In genomic region chr6:37222125-37222967, GRCh38 we compare ENCODE assay signal across 8 cellular contexts. TPM values are rescaled to one million over a fixed set of nuclear protein-coding genes. Genes with fewer than 3 reads are reported as not detected.
DNase-seq lines count a peak whose midpoint lies in the region; ATAC-seq, FAIRE-seq and TF ChIP-seq lines count a peak whose summit lies in the region.

No MANE protein-coding gene starts in this region.

- TF ChIP-seq CTCF in fibroblast of villous mesenchyme (IDR thresholded peaks at IDR 0.05; ENCODE audit: insufficient read depth, low read depth, low read length) (peak; percentile 4), nephron progenitor cell (IDR thresholded peaks at IDR 0.05) (no peak)

- no peaks in the 10 kb centered on the region for H3K9me3 Mint-ChIP-seq in activated T-helper 17 cell treated with anti-CD3 and anti-CD28 coated beads, Interleukin-2, amount 50 U/mL, for 72 hours
- H3K9me3 Mint-ChIP-seq in nephron progenitor cell = peaks cover 4% of the 10 kb centered on the region

- peak overlapping the region; percentile 70 for H3K4me3 Mint-ChIP-seq in activated T-helper 17 cell treated with anti-CD3 and anti-CD28 coated beads, Interleukin-2, amount 50 U/mL, for 72 hours
- peak overlapping the region; percentile 90 for H3K4me3 Mint-ChIP-seq in nephron progenitor cell

- no peaks in the 10 kb centered on the region for H3K4me1 Mint-ChIP-seq in activated T-helper 17 cell treated with anti-CD3 and anti-CD28 coated beads, Interleukin-2, amount 50 U/mL, for 72 hours
- H3K4me1 Mint-ChIP-seq in nephron progenitor cell = peaks cover 22% of the 10 kb centered on the region

- peak; percentile 42 for FAIRE-seq in RCC 7860 (lab: Jason Lieb, UNC)

- in situ Hi-C loops in KBM-7 (cut with MboI; ENCODE audit: low pct_unique_long_range_greater_than_20kb, low sequenced_read_pairs) = loop anchor here (25.0 kb wide), 1 partner anchor 460 kb away; no protein-coding TSS in a partner anchor

- H3K36me3 Mint-ChIP-seq in activated T-helper 17 cell treated with anti-CD3 and anti-CD28 coated beads, Interleukin-2, amount 50 U/mL, for 72 hours (ENCODE audit: low read depth) = no peaks in the 10 kb centered on the region
- H3K36me3 Mint-ChIP-seq in nephron progenitor cell (ENCODE audit: low read depth) = no peaks in the 10 kb centered on the region

- ATAC-seq in GM21786 (IDR thresholded peaks at IDR 0.05; ENCODE audit: unreplicated experiment) = peak; percentile 91
- peak; percentile 98 for ATAC-seq in activated T-helper 17 cell treated with anti-CD3 and anti-CD28 coated beads, Interleukin-2, amount 50 U/mL, for 72 hours (replicated peaks)

- no peaks in the 10 kb centered on the region for H3K27me3 Mint-ChIP-seq in activated T-helper 17 cell treated with anti-CD3 and anti-CD28 coated beads, Interleukin-2, amount 50 U/mL, for 72 hours
- H3K27me3 Mint-ChIP-seq in nephron progenitor cell (ENCODE audit: low read depth, poor library complexity) = peaks cover 7% of the 10 kb centered on the region

- DNase-seq in DMS79 treated with DMSO at 0.1 percent for 48 hours (lab: John Stamatoyannopoulos, UW) = peak; percentile 94
- DNase-seq in KBM-7 = peak; percentile 94
- peak; percentile 50 for DNase-seq in RCC 7860 (ENCODE audit: low spot score)
- DNase-seq in fibroblast of villous mesenchyme (ENCODE audit: low read depth) = peak; percentile 89
- peak; percentile 88 for DNase-seq in nephron progenitor cell
- peak in 32 of 49 donors; percentile 6 to 55 (median 26) for DNase-seq in substantia nigra (lab: John Stamatoyannopoulos, UW)

- H3K27ac ChIP-seq in substantia nigra (ENCODE audit: low read depth, low read length, poor library complexity, severe bottlenecking) = no peak overlapping the region

- H3K4me3 ChIP-seq in fibroblast of villous mesenchyme (ENCODE audit: low read depth, low read length) = peak overlapping the region; percentile 73

- H3K27ac Mint-ChIP-seq in activated T-helper 17 cell treated with anti-CD3 and anti-CD28 coated beads, Interleukin-2, amount 50 U/mL, for 72 hours = no peak overlapping the region
- H3K27ac Mint-ChIP-seq in nephron progenitor cell = peak overlapping the region; percentile 85

RNA-seq across cellular contexts. Expression of gene TBC1D22B, which starts 35.2 kb away (rescaled TPM):
- 10 to 100 TPM; 11.4 to 12.2 TPM for total RNA-seq in activated T-helper 17 cell treated with anti-CD3 and anti-CD28 coated beads, Interleukin-2, amount 50 U/mL, for 72 hours
- total RNA-seq in fibroblast of villous mesenchyme = 7.1 and 10.8 TPM in 2 replicates

RNA-seq across cellular contexts. Expression of gene TMEM217, which starts 35.6 kb away (rescaled TPM):
- total RNA-seq in activated T-helper 17 cell treated with anti-CD3 and anti-CD28 coated beads, Interleukin-2, amount 50 U/mL, for 72 hours = 1 to 10 TPM; 2.5 to 3.5 TPM
- total RNA-seq in fibroblast of villous mesenchyme = 2.9 and 3.5 TPM in 2 replicates

RNA-seq across cellular contexts. Expression of gene PIM1, which starts 52.4 kb away (rescaled TPM):
- 100 to 1,000 TPM; 246 to 403 TPM for total RNA-seq in activated T-helper 17 cell treated with anti-CD3 and anti-CD28 coated beads, Interleukin-2, amount 50 U/mL, for 72 hours
- total RNA-seq in fibroblast of villous mesenchyme = 22.9 and 28.0 TPM in 2 replicates

Comparison
In these comparisons a context has a peak if more than half of its experiments do, and no peak if none do; other contexts are left out.
1. DNase-seq: peak in every context shown above with its lines; median percentile 94 in DMS79 treated with DMSO at 0.1 percent for 48 hours; 94 in KBM-7; 89 in fibroblast of villous mesenchyme; 88 in nephron progenitor cell; 50 in RCC 7860; 26 in substantia nigra.